In genomic region chr12:68235576-68235975, GRCh38 we compare ENCODE assay signal across 27 cellular contexts. TPM values are rescaled to one million over a fixed set of nuclear protein-coding genes. Genes with fewer than 3 reads are reported as not detected.
DNase-seq lines count a peak whose midpoint lies in the region; ATAC-seq and TF ChIP-seq lines count a peak whose summit lies in the region.
"Had no signal": no experiment of that assay in that cellular context is flagged by ENCODE, and none has a peak within 500 bp of the region (broad histone marks: within the 10 kb centered on the region; RNA-seq: fewer than 3 reads in every experiment).

No MANE protein-coding gene starts in this region.

- H3K27me3 Mint-ChIP-seq in activated T-cell treated with anti-CD3 and anti-CD28 coated beads, Interleukin-2, amount 50 U/mL, for 72 hours (ENCODE audit: low read depth), result peaks cover 15% of the 10 kb centered on the region
- H3K27me3 Mint-ChIP-seq in effector memory CD8-positive, alpha-beta T cell, result no peaks in the 10 kb centered on the region
- H3K27me3 Mint-ChIP-seq: naive B cell had no signal

- no peaks in the 10 kb centered on the region for H3K79me2 ChIP-seq in Loucy (ENCODE audit: insufficient read depth, low read length)

- TF ChIP-seq POLR2A in thyroid gland (IDR thresholded peaks at IDR 0.05), result no peak

- H3K36me3 ChIP-seq in Loucy (ENCODE audit: insufficient read depth, low read length), result no peaks in the 10 kb centered on the region
- no peaks in the 10 kb centered on the region for H3K36me3 ChIP-seq in thyroid gland
- no peaks in the 10 kb centered on the region for H3K36me3 ChIP-seq in mucosa of descending colon (ENCODE audit: low read depth)
- H3K36me3 ChIP-seq: BLaER1, SJCRH30, tibial nerve had no signal

- H3K9me3 ChIP-seq in Loucy (ENCODE audit: insufficient read depth, low read depth, low read length) (no peaks in the 10 kb centered on the region), thyroid gland (no peaks in the 10 kb centered on the region), mucosa of descending colon (no peaks in the 10 kb centered on the region)
- H3K9me3 ChIP-seq: BLaER1, SJCRH30, tibial nerve had no signal

- H3K4me1 Mint-ChIP-seq in activated T-cell treated with anti-CD3 and anti-CD28 coated beads, Interleukin-2, amount 50 U/mL, for 72 hours (ENCODE audit: low read depth), result peaks cover 58% of the 10 kb centered on the region
- peaks cover 15 to 27% of the 10 kb centered on the region in 2 donors for H3K4me1 Mint-ChIP-seq in effector memory CD8-positive, alpha-beta T cell (ENCODE audit: low read depth in 2 of 2)
- peaks cover 70% of the 10 kb centered on the region for H3K4me1 Mint-ChIP-seq in stimulated activated effector memory CD8-positive, alpha-beta T cell treated with anti-CD3 and anti-CD28 coated beads, Interleukin-12 subunit alpha, Interleukin-12 subunit beta, amount 100 ng/mL, for 72 hours

- H3K9me3 Mint-ChIP-seq in activated T-cell treated with anti-CD3 and anti-CD28 coated beads, Interleukin-2, amount 50 U/mL, for 72 hours, result no peaks in the 10 kb centered on the region
- no peaks in the 10 kb centered on the region for H3K9me3 Mint-ChIP-seq in effector memory CD8-positive, alpha-beta T cell
- H3K9me3 Mint-ChIP-seq in stimulated activated effector memory CD8-positive, alpha-beta T cell treated with anti-CD3 and anti-CD28 coated beads, Interleukin-12 subunit alpha, Interleukin-12 subunit beta, amount 100 ng/mL, for 72 hours, result peaks cover 2% of the 10 kb centered on the region
- H3K9me3 Mint-ChIP-seq: naive B cell had no signal

- TF ChIP-seq CTCF in Loucy (conservative IDR thresholded peaks at IDR 0.05; ENCODE audit: low read length) (no peak), thyroid gland (IDR thresholded peaks at IDR 0.05) (no peak), mucosa of descending colon (IDR thresholded peaks at IDR 0.05) (no peak)

- peak overlapping the region; percentile 87 for H3K4me2 ChIP-seq in Loucy (ENCODE audit: low read depth, low read length, poor library complexity, severe bottlenecking)

- ATAC-seq in activated T-cell treated with anti-CD3 and anti-CD28 coated beads, Interleukin-2, amount 50 U/mL, for 72 hours (replicated peaks in 1 of 2), result no peak
- ATAC-seq in effector memory CD8-positive, alpha-beta T cell (replicated peaks), result no peak
- ATAC-seq in stimulated activated effector memory CD8-positive, alpha-beta T cell treated with anti-CD3 and anti-CD28 coated beads, Interleukin-12 subunit alpha, Interleukin-12 subunit beta, amount 100 ng/mL, for 72 hours, result no peak
- ATAC-seq in HG03280 (IDR thresholded peaks at IDR 0.05; ENCODE audit: unreplicated experiment) (no peak), mucosa of descending colon (no peak)
- ATAC-seq: activated CD4-positive, CD25-positive, alpha-beta regulatory T cell treated with anti-CD3 and anti-CD28 coated beads, Interleukin-2, amount 50 U/mL, for 24 hours; left ventricle myocardium superior had no signal

- no peaks in the 10 kb centered on the region for H4K20me1 ChIP-seq in Loucy (ENCODE audit: insufficient read depth, low read length, poor library complexity, severe bottlenecking)
- H4K20me1 ChIP-seq: BLaER1 had no signal

- intact Hi-C loops in thyroid gland (cut with DNase I) (no loop called here), mucosa of descending colon (cut with DNase I, micrococcal nuclease) (no loop called here)

- H3K27ac Mint-ChIP-seq in activated T-cell treated with anti-CD3 and anti-CD28 coated beads, Interleukin-2, amount 50 U/mL, for 72 hours, result no peak overlapping the region
- peak overlapping the region; percentile 92 to 94 for H3K27ac Mint-ChIP-seq in effector memory CD8-positive, alpha-beta T cell
- peak overlapping the region; percentile 85 for H3K27ac Mint-ChIP-seq in stimulated activated effector memory CD8-positive, alpha-beta T cell treated with anti-CD3 and anti-CD28 coated beads, Interleukin-12 subunit alpha, Interleukin-12 subunit beta, amount 100 ng/mL, for 72 hours

- H3K4me1 ChIP-seq in Loucy (ENCODE audit: insufficient read depth, low read length, poor library complexity, severe bottlenecking) (peaks cover 59% of the 10 kb centered on the region), thyroid gland (peaks cover 4 to 10% of the 10 kb centered on the region in 2 donors), mucosa of descending colon (ENCODE audit: low read depth) (peaks cover 2% of the 10 kb centered on the region)

- H3K4me3 ChIP-seq in Loucy (ENCODE audit: low read length, poor library complexity, severe bottlenecking) (no peak overlapping the region), thyroid gland (replicated peaks in 1 of 3) (no peak overlapping the region), mucosa of descending colon (no peak overlapping the region)
- H3K4me3 ChIP-seq: SJCRH30 had no signal

- H3F3A ChIP-seq in Loucy (ENCODE audit: low read depth), result no peaks in the 10 kb centered on the region

- peak overlapping the region; percentile 81 to 90 for H3K4me3 Mint-ChIP-seq in activated T-cell treated with anti-CD3 and anti-CD28 coated beads, Interleukin-2, amount 50 U/mL, for 72 hours
- H3K4me3 Mint-ChIP-seq in effector memory CD8-positive, alpha-beta T cell, result peak overlapping the region; percentile 81 to 88
- H3K4me3 Mint-ChIP-seq in stimulated activated effector memory CD8-positive, alpha-beta T cell treated with anti-CD3 and anti-CD28 coated beads, Interleukin-12 subunit alpha, Interleukin-12 subunit beta, amount 100 ng/mL, for 72 hours, result peak overlapping the region; percentile 71

- no peak overlapping the region for H3K27ac ChIP-seq in thyroid gland
- H3K27ac ChIP-seq: HL-60, SJCRH30 had no signal

- DNase-seq in activated T-cell treated with anti-CD3 and anti-CD28 coated beads, Interleukin-2, amount 50 U/mL, for 72 hours, result no peak
- no peak for DNase-seq in activated T-cell treated with anti-CD3 and anti-CD28 coated beads, Interleukin-2, amount 50 U/mL, for 48 hours
- DNase-seq in effector memory CD8-positive, alpha-beta T cell, result no peak
- no peak for DNase-seq in stimulated activated effector memory CD8-positive, alpha-beta T cell treated with anti-CD3 and anti-CD28 coated beads, Interleukin-12 subunit alpha, Interleukin-12 subunit beta, amount 100 ng/mL, for 72 hours (ENCODE audit: low spot score in 2 of 2)
- DNase-seq in thyroid gland (no peak), mucosa of descending colon (no peak)
- DNase-seq: ACHN, GOT3, Kasumi-1, left ventricle myocardium superior, MV-4-11, naive B cell, NCI-H1436 treated with DMSO at 0.1 percent for 48 hours, NCI-H345, NCI-H748 treated with DMSO at 0.1 percent for 48 hours, SJCRH30 had no signal

- peaks cover 2 to 3% of the 10 kb centered on the region in 2 donors for H3K36me3 Mint-ChIP-seq in activated T-cell treated with anti-CD3 and anti-CD28 coated beads, Interleukin-2, amount 50 U/mL, for 72 hours (ENCODE audit: insufficient read depth in 2 of 2)
- H3K36me3 Mint-ChIP-seq in effector memory CD8-positive, alpha-beta T cell (ENCODE audit: insufficient read depth), result no peaks in the 10 kb centered on the region
- H3K36me3 Mint-ChIP-seq in stimulated activated effector memory CD8-positive, alpha-beta T cell treated with anti-CD3 and anti-CD28 coated beads, Interleukin-12 subunit alpha, Interleukin-12 subunit beta, amount 100 ng/mL, for 72 hours, result no peaks in the 10 kb centered on the region
- H3K36me3 Mint-ChIP-seq: naive B cell had no signal

- peak overlapping the region; percentile 69 for H3K9ac ChIP-seq in Loucy (ENCODE audit: low read depth, low read length, poor library complexity, severe bottlenecking)
- H3K9ac ChIP-seq: BLaER1 had no signal

- 87 to 91% methylated on average over 2 of the region's 2 CpGs for WGBS in thyroid gland, 2 donors

- H3K27me3 ChIP-seq in Loucy (ENCODE audit: insufficient read depth, low read length, poor library complexity, severe bottlenecking) (no peaks in the 10 kb centered on the region), thyroid gland (no peaks in the 10 kb centered on the region)
- H3K27me3 ChIP-seq: BLaER1, SJCRH30, tibial nerve had no signal

- no peaks in the 10 kb centered on the region for H3K9me2 ChIP-seq in Loucy (replicated peaks; ENCODE audit: low read depth, low read length)

- peak overlapping the region; percentile 88; the same call in 1 of the 2 replicates for H2AFZ ChIP-seq in Loucy (ENCODE audit: low read length)

RNA-seq across cellular contexts. Expression of gene IL26, which starts 10.0 kb away (rescaled TPM):
- 1 to 10 TPM in 1 of 2 donors, under 1 TPM in 1; 0.53 to 1.6 TPM for total RNA-seq in activated T-cell treated with anti-CD3 and anti-CD28 coated beads, Interleukin-2, amount 50 U/mL, for 72 hours
- not detected for total RNA-seq in thyroid gland
- total RNA-seq in mucosa of descending colon, result not detected
- total RNA-seq: dermis microvascular lymphatic vessel endothelial cell, endothelial cell of umbilical vein, left ventricle myocardium superior, osteocyte, renal cortical epithelial cell, SJCRH30, skeletal muscle tissue, tibial nerve had no signal

RNA-seq across cellular contexts. Expression of gene IL22, which starts 17.8 kb away (rescaled TPM):
- 1 to 10 TPM in 1 of 2 donors, under 1 TPM in 1; 0.89 to 5.4 TPM for total RNA-seq in activated T-cell treated with anti-CD3 and anti-CD28 coated beads, Interleukin-2, amount 50 U/mL, for 72 hours
- total RNA-seq in thyroid gland (not detected), mucosa of descending colon (not detected)
- total RNA-seq: dermis microvascular lymphatic vessel endothelial cell, endothelial cell of umbilical vein, left ventricle myocardium superior, osteocyte, renal cortical epithelial cell, SJCRH30, skeletal muscle tissue, tibial nerve had no signal
